1 cellular context compared by ENCODE assay signal in genomic region chrX:49043220-49043986, GRCh38.
TF ChIP-seq lines count a peak whose summit lies in the region.

TSS of gene TFE3 (minus strand) at chrX:49043357. CDS start at chrX:49043226, 131 bp downstream.

TF ChIP-seq in HepG2, 621 proteins besides CTCF, POLR2A, EP300 and RAD21 (continued from another document and continues in another):
- peak; percentile 74 for TF ChIP-seq HNRNPLL (IDR thresholded peaks at IDR 0.05; ENCODE audit: low read depth, low read length, poor library complexity, severe bottlenecking)
- TF ChIP-seq ZNF878 (CRISPR knock-in tag; IDR thresholded peaks at IDR 0.05): no peak
- TF ChIP-seq HDAC6 (IDR thresholded peaks at IDR 0.05; ENCODE audit: low read depth, low read length): no peak
- TF ChIP-seq PITX1 (CRISPR knock-in tag; IDR thresholded peaks at IDR 0.05): peak; percentile 28; the same call in 1 of the 2 replicates
- TF ChIP-seq ZBTB1 (CRISPR knock-in tag; IDR thresholded peaks at IDR 0.05; ENCODE audit: borderline replicate concordance): no peak
- no peak for TF ChIP-seq GPBP1L1 (CRISPR knock-in tag; IDR thresholded peaks at IDR 0.05)
- no peak for TF ChIP-seq ZNF441 (CRISPR knock-in tag; IDR thresholded peaks at IDR 0.05; ENCODE audit: borderline replicate concordance)
- TF ChIP-seq ZFP91 (CRISPR knock-in tag; IDR thresholded peaks at IDR 0.05; ENCODE audit: borderline replicate concordance): 0 out of 2 replicates have a peak, but pooled peaks have one; percentile 19
- TF ChIP-seq XRCC5 (optimal IDR thresholded peaks at IDR 0.05; ENCODE audit: low read length): peak; percentile 55
- no peak for TF ChIP-seq ZFP37 (CRISPR knock-in tag; IDR thresholded peaks at IDR 0.05; ENCODE audit: borderline replicate concordance)
- TF ChIP-seq AGO2 (optimal IDR thresholded peaks at IDR 0.05; ENCODE audit: low read depth, low read length): peak; percentile 39
- peak; percentile 30; the same call in 1 of the 2 replicates for TF ChIP-seq HOXA3 (CRISPR knock-in tag; IDR thresholded peaks at IDR 0.05)
- TF ChIP-seq ETV5 (CRISPR knock-in tag; IDR thresholded peaks at IDR 0.05; ENCODE audit: borderline replicate concordance): 0 out of 2 replicates have a peak, but pooled peaks have one; percentile 28
- peak; percentile 32; the same call in 1 of the 2 replicates for TF ChIP-seq ZNF770 (CRISPR knock-in tag; IDR thresholded peaks at IDR 0.05)
- TF ChIP-seq CREB1 (IDR thresholded peaks at IDR 0.05): peak; percentile 72
- peak; percentile 70; the same call in 1 of the 2 replicates for TF ChIP-seq CREB1 (CRISPR knock-in tag; IDR thresholded peaks at IDR 0.05)
- TF ChIP-seq ZBTB38 (CRISPR knock-in tag; IDR thresholded peaks at IDR 0.05): no peak
- no peak for TF ChIP-seq TCF7L2 (IDR thresholded peaks at IDR 0.05; ENCODE audit: low read depth, low read length)
- TF ChIP-seq ZBTB42 (CRISPR knock-in tag; IDR thresholded peaks at IDR 0.05): no peak
- no peak for TF ChIP-seq CHCHD3 (CRISPR knock-in tag; IDR thresholded peaks at IDR 0.05)
- 0 out of 2 replicates have a peak, but pooled peaks have one; percentile 29 for TF ChIP-seq REPIN1 (CRISPR knock-in tag; IDR thresholded peaks at IDR 0.05; ENCODE audit: borderline replicate concordance, low read depth)
- TF ChIP-seq HMGXB3 (CRISPR knock-in tag; IDR thresholded peaks at IDR 0.05; ENCODE audit: borderline replicate concordance): no peak
- TF ChIP-seq SP1 (IDR thresholded peaks at IDR 0.05): no peak
- peak; percentile 60 for TF ChIP-seq SP1 (CRISPR knock-in tag; IDR thresholded peaks at IDR 0.05)
- TF ChIP-seq ZNF597 (CRISPR knock-in tag; IDR thresholded peaks at IDR 0.05): no peak
- TF ChIP-seq ZNF629 (CRISPR knock-in tag; conservative IDR thresholded peaks at IDR 0.05): no peak
- 0 out of 2 replicates have a peak, but pooled peaks have one; percentile 33 for TF ChIP-seq ZNF205 (CRISPR knock-in tag; IDR thresholded peaks at IDR 0.05)
- peak; percentile 75 for TF ChIP-seq HNF1B (CRISPR knock-in tag; IDR thresholded peaks at IDR 0.05)
- no peak for TF ChIP-seq TBL1XR1 (IDR thresholded peaks at IDR 0.05; ENCODE audit: borderline replicate concordance, low read length, partially characterized antibody)
- no peak for TF ChIP-seq SAP130 (CRISPR knock-in tag; IDR thresholded peaks at IDR 0.05; ENCODE audit: low read depth)
- no peak for TF ChIP-seq SOX6 (IDR thresholded peaks at IDR 0.05)
- peak; percentile 30; the same call in 1 of the 2 replicates for TF ChIP-seq SOX6 (CRISPR knock-in tag; IDR thresholded peaks at IDR 0.05)
- peak; percentile 53; the same call in 1 of the 2 replicates for TF ChIP-seq PHF8 (CRISPR knock-in tag; IDR thresholded peaks at IDR 0.05)
- peak; percentile 66; the same call in 1 of the 2 replicates for TF ChIP-seq ATF3 (CRISPR knock-in tag; IDR thresholded peaks at IDR 0.05)
- peak; percentile 70 for TF ChIP-seq GATAD1 (CRISPR knock-in tag; IDR thresholded peaks at IDR 0.05)
- no peak for TF ChIP-seq DPF2 (CRISPR knock-in tag; IDR thresholded peaks at IDR 0.05; ENCODE audit: borderline replicate concordance, low read depth)
- TF ChIP-seq SP2 (CRISPR knock-in tag; IDR thresholded peaks at IDR 0.05): peak; percentile 66
- TF ChIP-seq DRAP1 (CRISPR knock-in tag; IDR thresholded peaks at IDR 0.05): peak; percentile 73
- no peak for TF ChIP-seq GTF2F1 (IDR thresholded peaks at IDR 0.05; ENCODE audit: low read length)
- TF ChIP-seq ELF1 (CRISPR knock-in tag; IDR thresholded peaks at IDR 0.05): peak; percentile 20; the same call in 1 of the 2 replicates
- no peak for TF ChIP-seq HOXA5 (CRISPR knock-in tag; IDR thresholded peaks at IDR 0.05)
- peak; percentile 53; the same call in 1 of the 2 replicates for TF ChIP-seq JUND (CRISPR knock-in tag; IDR thresholded peaks at IDR 0.05)
- TF ChIP-seq ZNF3 (CRISPR knock-in tag; IDR thresholded peaks at IDR 0.05): 0 out of 2 replicates have a peak, but pooled peaks have one; percentile 43
- peak; percentile 58 for TF ChIP-seq POGZ (CRISPR knock-in tag; IDR thresholded peaks at IDR 0.05)
- peak; percentile 39 to 48; a peak in 1 of 4 replicates for TF ChIP-seq HMGXB4 (CRISPR knock-in tag; IDR thresholded peaks at IDR 0.05; ENCODE audit: borderline replicate concordance in 1 of 2, low read depth in 1 of 2)
- TF ChIP-seq ZFP90 (CRISPR knock-in tag; IDR thresholded peaks at IDR 0.05; ENCODE audit: borderline replicate concordance): peak; percentile 100; the same call in 1 of the 2 replicates
- peak; percentile 67; the same call in 1 of the 2 replicates for TF ChIP-seq SALL1 (CRISPR knock-in tag; IDR thresholded peaks at IDR 0.05)
- TF ChIP-seq GABPA (IDR thresholded peaks at IDR 0.05; ENCODE audit: low read depth, low read length): peak; percentile 57
- TF ChIP-seq GABPA (CRISPR knock-in tag; IDR thresholded peaks at IDR 0.05; ENCODE audit: low read depth): peak; percentile 84
- no peak for TF ChIP-seq PPARG (CRISPR knock-in tag; conservative IDR thresholded peaks at IDR 0.05)
- TF ChIP-seq ZFP36 (IDR thresholded peaks at IDR 0.05; ENCODE audit: borderline replicate concordance, low read depth, low read length, partially characterized antibody): no peak
- TF ChIP-seq ZBTB7A (CRISPR knock-in tag; IDR thresholded peaks at IDR 0.05): 0 out of 2 replicates have a peak, but pooled peaks have one; percentile 46
- peak; percentile 48; the same call in 1 of the 2 replicates for TF ChIP-seq ZNF746 (CRISPR knock-in tag; IDR thresholded peaks at IDR 0.05)
- TF ChIP-seq SP4 (CRISPR knock-in tag; IDR thresholded peaks at IDR 0.05): peak; percentile 88
- peak; percentile 72; the same call in 1 of the 2 replicates for TF ChIP-seq RBFOX2 (IDR thresholded peaks at IDR 0.05; ENCODE audit: low read depth, low read length)
- 0 out of 2 replicates have a peak, but pooled peaks have one; percentile 38 for TF ChIP-seq TFDP2 (CRISPR knock-in tag; IDR thresholded peaks at IDR 0.05)
